In genomic region chr5:150642991-150643710, GRCh38 we compare ENCODE assay signal across 11 cellular contexts. TPM values are rescaled to one million over a fixed set of nuclear protein-coding genes. Genes with fewer than 3 reads are reported as not detected.
DNase-seq lines count a peak whose midpoint lies in the region; ATAC-seq and TF ChIP-seq lines count a peak whose summit lies in the region.
"Had no signal": no experiment of that assay in that cellular context is flagged by ENCODE, and none has a peak within 500 bp of the region (broad histone marks: within the 10 kb centered on the region; RNA-seq: fewer than 3 reads in every experiment).

No MANE protein-coding gene starts in this region.

- no peaks in the 10 kb centered on the region for H3K27me3 ChIP-seq in Peyer's patch
- H3K27me3 ChIP-seq in colonic mucosa: no peaks in the 10 kb centered on the region
- no peaks in the 10 kb centered on the region for H3K27me3 ChIP-seq in thyroid gland

- peak overlapping the region; percentile 71 for H3K4me3 Mint-ChIP-seq in mesothelial cell of epicardium
- H3K4me3 Mint-ChIP-seq: central memory CD8-positive, alpha-beta T cell; stimulated activated naive B cell treated with anti-CD40 and anti-IgM and Interleukin-4, amounts not matched to agents 10 μg/mL and 1 μg/mL and 100 μg/mL, for 72 hours had no signal

- H3K9ac ChIP-seq in colonic mucosa (ENCODE audit: low read depth in 2 of 2, low read length in 2 of 2): peak overlapping the region in 1 of 2 donors; percentile 31

- H3K27ac ChIP-seq in Peyer's patch (peak overlapping the region in 3 of 4 donors; percentile 68 to 83 (median 83)), colonic mucosa (peak overlapping the region; percentile 78), thyroid gland (peak overlapping the region; percentile 77 to 87 (median 78))

- H3K4me1 ChIP-seq in Peyer's patch: peaks cover 0 to 58% (median 0%) of the 10 kb centered on the region in 4 donors
- no peaks in the 10 kb centered on the region for H3K4me1 ChIP-seq in colonic mucosa
- H3K4me1 ChIP-seq in thyroid gland: peaks cover 45 to 81% of the 10 kb centered on the region in 2 donors

- H3K4me3 ChIP-seq in Peyer's patch (no peak overlapping the region), colonic mucosa (no peak overlapping the region), thyroid gland (replicated peaks in 1 of 3) (no peak overlapping the region)

- H3K9me3 Mint-ChIP-seq in mesothelial cell of epicardium: no peaks in the 10 kb centered on the region
- H3K9me3 Mint-ChIP-seq: central memory CD8-positive, alpha-beta T cell; stimulated activated naive B cell treated with anti-CD40 and anti-IgM and Interleukin-4, amounts not matched to agents 10 μg/mL and 1 μg/mL and 100 μg/mL, for 72 hours had no signal

- DNase-seq in Peyer's patch (no peak), colonic mucosa (no peak), mesothelial cell of epicardium (ENCODE audit: low spot score in 2 of 2, unreplicated experiment in 2 of 2) (no peak), thyroid gland (peak; percentile 29 to 30), NCI-H2081 (lab: John Stamatoyannopoulos, UW) (no peak), DMS53 treated with DMSO at 0.1 percent for 48 hours (lab: John Stamatoyannopoulos, UW; ENCODE audit: unreplicated experiment) (no peak)
- DNase-seq in stimulated activated CD8-positive, alpha-beta memory T cell treated with anti-CD3 and anti-CD28 coated beads, Interleukin-4, amount 100 ng/mL, for 48 hours: no peak
- DNase-seq: DMS153; stimulated activated naive B cell treated with anti-CD40 and anti-IgM and Interleukin-4, amounts not matched to agents 10 μg/mL and 1 μg/mL and 100 μg/mL, for 72 hours had no signal

- H3K27me3 Mint-ChIP-seq in mesothelial cell of epicardium (ENCODE audit: low read depth): no peaks in the 10 kb centered on the region
- H3K27me3 Mint-ChIP-seq: stimulated activated naive B cell treated with anti-CD40 and anti-IgM and Interleukin-4, amounts not matched to agents 10 μg/mL and 1 μg/mL and 100 μg/mL, for 72 hours had no signal

- intact Hi-C loops in colonic mucosa (cut with DNase I): no loop called here
- intact Hi-C loops in thyroid gland (cut with DNase I): no loop called here

- TF ChIP-seq CTCF in Peyer's patch (IDR thresholded peaks at IDR 0.05) (no peak), colonic mucosa (IDR thresholded peaks at IDR 0.05) (no peak), mesothelial cell of epicardium (IDR thresholded peaks at IDR 0.05; ENCODE audit: unreplicated experiment) (no peak), thyroid gland (IDR thresholded peaks at IDR 0.05) (no peak)

- H3K36me3 ChIP-seq in Peyer's patch (peaks cover 0 to 5% (median 0%) of the 10 kb centered on the region in 3 donors), colonic mucosa (no peaks in the 10 kb centered on the region), thyroid gland (no peaks in the 10 kb centered on the region)

- H3K4me1 Mint-ChIP-seq in mesothelial cell of epicardium: peaks cover 71% of the 10 kb centered on the region
- H3K4me1 Mint-ChIP-seq: central memory CD8-positive, alpha-beta T cell had no signal

- no peak for ATAC-seq in GM21447 (IDR thresholded peaks at IDR 0.05; ENCODE audit: unreplicated experiment)
- ATAC-seq: stimulated activated naive B cell treated with anti-CD40 and anti-IgM and Interleukin-4, amounts not matched to agents 10 μg/mL and 1 μg/mL and 100 μg/mL, for 72 hours had no signal

- peak overlapping the region; percentile 92 for H3K27ac Mint-ChIP-seq in mesothelial cell of epicardium
- H3K27ac Mint-ChIP-seq: stimulated activated naive B cell treated with anti-CD40 and anti-IgM and Interleukin-4, amounts not matched to agents 10 μg/mL and 1 μg/mL and 100 μg/mL, for 72 hours had no signal

- 80 to 81% methylated on average over 12 of the region's 12 CpGs for WGBS in thyroid gland, 2 donors

- TF ChIP-seq POLR2A in Peyer's patch (IDR thresholded peaks at IDR 0.05): no peak
- TF ChIP-seq POLR2A in thyroid gland (IDR thresholded peaks at IDR 0.05): no peak

- peaks cover 6% of the 10 kb centered on the region for H3K36me3 Mint-ChIP-seq in mesothelial cell of epicardium

- H3K9me3 ChIP-seq in Peyer's patch (no peaks in the 10 kb centered on the region), colonic mucosa (no peaks in the 10 kb centered on the region), thyroid gland (no peaks in the 10 kb centered on the region)

RNA-seq across cellular contexts. Expression of gene SYNPO, which starts 2.7 kb away (rescaled TPM):
- total RNA-seq in Peyer's patch (10 to 100 TPM; 28.1 to 93.3 (median 75.8) TPM), colonic mucosa (10 to 100 TPM; 32.4 to 62.9 TPM), mesothelial cell of epicardium (84.4 to 86.6 TPM (median 85.3 TPM) in 3 replicates), thyroid gland (10 to 100 TPM in 3 of 4 donors, 1 to 10 TPM in 1; 8.8 to 19.3 (median 14.1) TPM)

RNA-seq across cellular contexts. Expression of gene MYOZ3, which starts 17.9 kb away (rescaled TPM):
- total RNA-seq in Peyer's patch (under 1 TPM in 1 of 4 donors, not detected in 3; 0.54 TPM), colonic mucosa (under 1 TPM; 0.12 to 0.32 TPM), mesothelial cell of epicardium (8.5 to 9.4 TPM (median 8.5 TPM) in 3 replicates), thyroid gland (under 1 TPM in 3 of 4 donors, not detected in 1; 0.11 to 0.29 (median 0.13) TPM)

RNA-seq across cellular contexts. Expression of gene RBM22, which starts 57.7 kb away (rescaled TPM):
- 10 to 100 TPM; 35.1 to 53.6 (median 44.0) TPM for total RNA-seq in Peyer's patch
- 10 to 100 TPM; 40.0 to 42.6 TPM for total RNA-seq in colonic mucosa
- total RNA-seq in mesothelial cell of epicardium: 64.3 to 66.8 TPM (median 66.7 TPM) in 3 replicates
- 10 to 100 TPM; 39.1 to 47.2 (median 42.9) TPM for total RNA-seq in thyroid gland

Comparison
In these comparisons a context has a peak if more than half of its experiments do, and no peak if none do; other contexts are left out.
1. DNase-seq: peak in thyroid gland (2 of 2); none in Peyer's patch (0 of 3), colonic mucosa (single experiment), mesothelial cell of epicardium (0 of 2), NCI-H2081 (0 of 2), stimulated activated CD8-positive, alpha-beta memory T cell treated with anti-CD3 and anti-CD28 coated beads, Interleukin-4, amount 100 ng/mL, for 48 hours (single experiment) and DMS53 treated with DMSO at 0.1 percent for 48 hours (single experiment).
2. Peak in every context shown above with its lines, with median percentiles within 50 percentile points of each other: H3K27ac ChIP-seq.